ENCODE assay signal across 1 cellular context in genomic region chr7:141701489-141702046, GRCh38.
TF ChIP-seq lines count a peak whose summit lies in the region.

No MANE protein-coding gene starts in this region.

TF ChIP-seq in HEK293, 187 proteins besides CTCF, POLR2A, EP300 and RAD21 (continued from another document and continues in another):
- TF ChIP-seq ZBTB26 (tag by site-specific recombination; optimal IDR thresholded peaks at IDR 0.05) (peak; percentile 38), HOXD13 (CRISPR knock-in tag; IDR thresholded peaks at IDR 0.05; ENCODE audit: borderline replicate concordance) (no peak), OSR2 (tag by site-specific recombination; IDR thresholded peaks at IDR 0.05) (no peak), ZIC2 (tag by site-specific recombination; IDR thresholded peaks at IDR 0.05) (peak; percentile 46), ZNF664 (tag by site-specific recombination; IDR thresholded peaks at IDR 0.05) (no peak), ZNF174 (tag by site-specific recombination; IDR thresholded peaks at IDR 0.05) (no peak), ZBTB6 (tag by site-specific recombination; IDR thresholded peaks at IDR 0.05) (no peak), ZNF473 (tag by site-specific recombination; IDR thresholded peaks at IDR 0.05) (no peak), SETDB1 (IDR thresholded peaks at IDR 0.05; ENCODE audit: insufficient read length, low read length) (no peak), ZEB2 (tag by site-specific recombination; IDR thresholded peaks at IDR 0.05) (no peak), ZNF37A (tag by site-specific recombination; IDR thresholded peaks at IDR 0.05) (no peak), ZBTB8A (tag by site-specific recombination; IDR thresholded peaks at IDR 0.05) (peak; percentile 51), BCL11A (tag by site-specific recombination; IDR thresholded peaks at IDR 0.05; ENCODE audit: low read depth) (no peak), ZNF518A (tag by site-specific recombination; conservative IDR thresholded peaks at IDR 0.05; ENCODE audit: low read depth) (no peak), ZNF280D (tag by site-specific recombination; IDR thresholded peaks at IDR 0.05) (no peak), ZSCAN30 (tag by site-specific recombination; IDR thresholded peaks at IDR 0.05) (no peak), ZNF366 (tag by site-specific recombination; conservative IDR thresholded peaks at IDR 0.05) (no peak), PRDM2 (tag by site-specific recombination; IDR thresholded peaks at IDR 0.05; ENCODE audit: borderline replicate concordance) (no peak), ZXDB (tag by site-specific recombination; IDR thresholded peaks at IDR 0.05) (no peak), PRDM6 (tag by site-specific recombination; IDR thresholded peaks at IDR 0.05) (no peak), YY2 (tag by site-specific recombination; IDR thresholded peaks at IDR 0.05) (no peak), PRDM10 (tag by site-specific recombination; IDR thresholded peaks at IDR 0.05) (no peak), ZNF561 (tag by site-specific recombination; IDR thresholded peaks at IDR 0.05; ENCODE audit: borderline replicate concordance) (no peak), ZNF610 (tag by site-specific recombination; IDR thresholded peaks at IDR 0.05; ENCODE audit: borderline replicate concordance) (no peak), ZNF335 (tag by site-specific recombination; conservative IDR thresholded peaks at IDR 0.05) (no peak), ZNF488 (tag by site-specific recombination; IDR thresholded peaks at IDR 0.05) (no peak), ZNF48 (tag by site-specific recombination; IDR thresholded peaks at IDR 0.05) (no peak), ZNF776 (tag by site-specific recombination; IDR thresholded peaks at IDR 0.05; ENCODE audit: borderline replicate concordance) (no peak), ZNF423 (tag by site-specific recombination; IDR thresholded peaks at IDR 0.05) (0 out of 2 replicates have a peak, but pooled peaks have one; percentile 29), ZNF169 (tag by site-specific recombination; IDR thresholded peaks at IDR 0.05) (no peak), BCL6B (tag by site-specific recombination; IDR thresholded peaks at IDR 0.05) (no peak)
